Comparison of ENCODE assay signal across 1 cellular context in genomic region chr9:117491491-117491890, GRCh38.
TF ChIP-seq lines count a peak whose summit lies in the region.

No MANE protein-coding gene starts in this region.

TF ChIP-seq in A549, 52 proteins besides CTCF, POLR2A, EP300 and RAD21 (continued from another document):
- TF ChIP-seq ELK1 (IDR thresholded peaks at IDR 0.05; ENCODE audit: low read depth, low read length) (no peak), POLR2AphosphoS2 (conservative IDR thresholded peaks at IDR 0.05; ENCODE audit: low read length) (no peak), HMGXB4 (CRISPR knock-in tag; IDR thresholded peaks at IDR 0.05; ENCODE audit: borderline replicate concordance) (no peak), NFE2L2 (conservative IDR thresholded peaks at IDR 0.05; ENCODE audit: low read length) (no peak), HOXB5 (CRISPR knock-in tag; IDR thresholded peaks at IDR 0.05) (no peak), HOXA7 (CRISPR knock-in tag; IDR thresholded peaks at IDR 0.05) (no peak), ZC3H11A (IDR thresholded peaks at IDR 0.05) (no peak), USF2 (IDR thresholded peaks at IDR 0.05) (no peak), TFCP2L1 (CRISPR knock-in tag; IDR thresholded peaks at IDR 0.05) (no peak), CEBPB (IDR thresholded peaks at IDR 0.05) (no peak)
